ENCODE assay signal across 10 cellular contexts in the genomic region with DNA sequence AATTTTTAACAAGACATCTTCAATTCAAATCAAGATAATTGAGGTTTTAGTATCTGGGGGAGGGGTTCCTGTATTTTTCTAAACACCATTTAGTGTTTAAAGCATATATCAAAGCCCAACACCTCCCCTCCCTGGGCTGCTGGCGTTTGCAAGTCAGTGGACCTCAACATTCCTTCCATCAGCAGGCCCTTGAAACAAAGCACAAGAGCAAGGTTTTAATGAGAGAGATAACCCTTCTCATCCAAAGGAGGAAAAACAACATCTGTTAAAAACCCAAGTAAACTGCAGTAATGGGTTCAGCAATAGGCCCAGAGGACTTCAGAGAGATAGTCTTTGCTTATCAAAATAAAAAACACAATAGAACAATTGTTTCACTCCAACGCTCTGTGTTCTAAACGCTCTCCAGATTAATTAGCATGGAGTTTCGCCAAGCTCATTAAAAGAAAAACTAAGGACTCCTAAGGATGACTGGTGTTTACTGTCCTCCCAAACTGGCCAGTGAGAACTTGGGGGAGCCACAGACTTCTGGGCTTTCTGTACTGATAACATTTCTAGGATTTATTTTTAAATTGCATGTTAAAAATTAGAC. TPM values are rescaled to one million over a fixed set of nuclear protein-coding genes. Genes with fewer than 3 reads are reported as not detected.
DNase-seq lines count a peak whose midpoint lies in the region; ATAC-seq and TF ChIP-seq lines count a peak whose summit lies in the region.
"Had no signal": no experiment of that assay in that cellular context is flagged by ENCODE, and none has a peak within 500 bp of the region (broad histone marks: within the 10 kb centered on the region; RNA-seq: fewer than 3 reads in every experiment).

No MANE protein-coding gene starts in this region.

- H3K27ac ChIP-seq in HEK293 (ENCODE audit: extremely low read depth, low read depth, low read length) (peak overlapping the region; percentile 42; the same call in 1 of the 2 replicates), left lung (peak overlapping the region; percentile 85), subcutaneous abdominal adipose tissue (ENCODE audit: low read depth, low read length) (peak overlapping the region; percentile 79)

- no peaks in the 10 kb centered on the region for H3K9me3 ChIP-seq in HEK293 (ENCODE audit: control insufficient read depth, insufficient read depth, low read depth, low read length)
- no peaks in the 10 kb centered on the region for H3K9me3 ChIP-seq in adipocyte (ENCODE audit: control insufficient read depth, low read length)
- no peaks in the 10 kb centered on the region for H3K9me3 ChIP-seq in left lung
- no peaks in the 10 kb centered on the region for H3K9me3 ChIP-seq in subcutaneous abdominal adipose tissue (ENCODE audit: control insufficient read depth in 5 of 5, low read length in 5 of 5)

- H3K4me1 ChIP-seq in HEK293 (ENCODE audit: control insufficient read depth, insufficient read depth, low read length) (peaks cover 26% of the 10 kb centered on the region), adipocyte (ENCODE audit: control insufficient read depth, insufficient read depth, low read length) (peaks cover 49% of the 10 kb centered on the region), left lung (peaks cover 16 to 42% of the 10 kb centered on the region in 2 donors), subcutaneous abdominal adipose tissue (ENCODE audit: control insufficient read depth in 5 of 5, insufficient read depth in 5 of 5, low read length in 5 of 5) (peaks cover 3 to 46% (median 18%) of the 10 kb centered on the region in 5 donors)

- H3K9ac ChIP-seq in adipocyte (ENCODE audit: low read length): peak overlapping the region; percentile 40
- H3K9ac ChIP-seq in subcutaneous abdominal adipose tissue (ENCODE audit: low read length in 5 of 5): no peak overlapping the region

- POLR2A ChIA-PET in HEK293 (lab: Yijun Ruan, JAX): no interaction called here

- no peak for TF ChIP-seq CTCF in HEK293 (tag by site-specific recombination; IDR thresholded peaks at IDR 0.05)
- TF ChIP-seq CTCF in left lung (IDR thresholded peaks at IDR 0.05): no peak

- CTCF ChIA-PET in HEK293 (lab: Yijun Ruan, JAX): interaction anchor here (0.7 kb wide), 2 partner anchors 15 to 1988 kb away, joined by 3 read pairs; no protein-coding TSS in a partner anchor

- H3K27me3 ChIP-seq in adipocyte (replicated peaks; ENCODE audit: control insufficient read depth, insufficient read depth, low read length) (no peaks in the 10 kb centered on the region), left lung (peaks cover 0 to 41% of the 10 kb centered on the region in 2 donors), subcutaneous abdominal adipose tissue (ENCODE audit: control insufficient read depth in 5 of 5, insufficient read depth in 4 of 5, low read length in 5 of 5) (peaks cover 0 to under 1% (median 0%) of the 10 kb centered on the region in 5 donors)

- H3K4me3 ChIP-seq in HEK293 (ENCODE audit: low read depth, low read length) (no peak overlapping the region), adipocyte (ENCODE audit: low read length) (no peak overlapping the region), left lung (peak overlapping the region; percentile 55 to 82), subcutaneous abdominal adipose tissue (ENCODE audit: low read depth in 1 of 5, low read length in 5 of 5) (peak overlapping the region in 3 of 5 donors; percentile 11 to 74 (median 70))

- intact Hi-C loops in left lung (cut with DNase I): no loop called here

- DNase-seq in adipocyte (ENCODE audit: low read depth) (peak; percentile 7), left lung (no peak), GM19240 (ENCODE audit: insufficient read length, low spot score) (no peak), NCI-H2107 (lab: John Stamatoyannopoulos, UW) (no peak), NCI-H774 (lab: John Stamatoyannopoulos, UW) (no peak)
- DNase-seq: activated gamma-delta T cell; effector memory CD8-positive, alpha-beta T cell had no signal

- no peaks in the 10 kb centered on the region for H3K36me3 ChIP-seq in HEK293 (ENCODE audit: control insufficient read depth in 2 of 2, insufficient read depth in 1 of 2, low read length in 2 of 2)
- no peaks in the 10 kb centered on the region for H3K36me3 ChIP-seq in adipocyte (ENCODE audit: control insufficient read depth, insufficient read depth, low read length, severe bottlenecking)
- H3K36me3 ChIP-seq in left lung: no peaks in the 10 kb centered on the region
- no peaks in the 10 kb centered on the region for H3K36me3 ChIP-seq in subcutaneous abdominal adipose tissue (ENCODE audit: control insufficient read depth in 5 of 5, insufficient read depth in 5 of 5, low read length in 5 of 5)

- ATAC-seq in left lung: no peak
- ATAC-seq in HG03378 (IDR thresholded peaks at IDR 0.05; ENCODE audit: unreplicated experiment): no peak
- ATAC-seq: effector memory CD8-positive, alpha-beta T cell had no signal

TF ChIP-seq in HEK293, 187 proteins besides CTCF, POLR2A, EP300 and RAD21 (continues in another document):
- no peak for TF ChIP-seq ZNF221 (tag by site-specific recombination; IDR thresholded peaks at IDR 0.05; ENCODE audit: borderline replicate concordance)
- no peak for TF ChIP-seq ZNF404 (tag by site-specific recombination; IDR thresholded peaks at IDR 0.05)
- peak; percentile 32; the same call in 1 of the 2 replicates for TF ChIP-seq ZXDB (tag by site-specific recombination; IDR thresholded peaks at IDR 0.05)
- no peak for TF ChIP-seq ZNF37A (tag by site-specific recombination; IDR thresholded peaks at IDR 0.05)
- TF ChIP-seq FEZF1 (tag by site-specific recombination; IDR thresholded peaks at IDR 0.05): 0 out of 2 replicates have a peak, but pooled peaks have one; percentile 25
- TF ChIP-seq ZNF398 (tag by site-specific recombination; IDR thresholded peaks at IDR 0.05): no peak
- no peak for TF ChIP-seq PRDM10 (tag by site-specific recombination; IDR thresholded peaks at IDR 0.05)
- TF ChIP-seq WT1 (tag by site-specific recombination; IDR thresholded peaks at IDR 0.05): peak; percentile 57; the same call in 1 of the 2 replicates
- TF ChIP-seq, protein P1, sequence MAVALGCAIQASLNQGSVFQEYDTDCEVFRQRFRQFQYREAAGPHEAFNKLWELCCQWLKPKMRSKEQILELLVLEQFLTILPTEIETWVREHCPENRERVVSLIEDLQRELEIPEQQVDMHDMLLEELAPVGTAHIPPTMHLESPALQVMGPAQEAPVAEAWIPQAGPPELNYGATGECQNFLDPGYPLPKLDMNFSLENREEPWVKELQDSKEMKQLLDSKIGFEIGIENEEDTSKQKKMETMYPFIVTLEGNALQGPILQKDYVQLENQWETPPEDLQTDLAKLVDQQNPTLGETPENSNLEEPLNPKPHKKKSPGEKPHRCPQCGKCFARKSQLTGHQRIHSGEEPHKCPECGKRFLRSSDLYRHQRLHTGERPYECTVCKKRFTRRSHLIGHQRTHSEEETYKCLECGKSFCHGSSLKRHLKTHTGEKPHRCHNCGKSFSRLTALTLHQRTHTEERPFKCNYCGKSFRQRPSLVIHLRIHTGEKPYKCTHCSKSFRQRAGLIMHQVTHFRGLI (tag by site-specific recombination; IDR thresholded peaks at IDR 0.05): peak; percentile 39; the same call in 1 of the 2 replicates
- peak; percentile 73; the same call in 1 of the 2 replicates for TF ChIP-seq TCF7L2 (IDR thresholded peaks at IDR 0.05; ENCODE audit: borderline replicate concordance, low read depth, low read length)

RNA-seq across cellular contexts. Expression of gene JCAD, which starts 2.5 kb away (rescaled TPM):
- 10 to 100 TPM; 28.7 to 43.1 TPM for total RNA-seq in left lung

Comparison
In these comparisons a context has a peak if more than half of its experiments do, and no peak if none do; other contexts are left out.
1. H3K4me3 ChIP-seq: peak in left lung (2 of 2) and subcutaneous abdominal adipose tissue (3 of 5); none in HEK293 (single experiment) and adipocyte (single experiment).
2. Peak in every context shown above with its lines, with median percentiles within 50 percentile points of each other: H3K27ac ChIP-seq.